In the genomic region with DNA sequence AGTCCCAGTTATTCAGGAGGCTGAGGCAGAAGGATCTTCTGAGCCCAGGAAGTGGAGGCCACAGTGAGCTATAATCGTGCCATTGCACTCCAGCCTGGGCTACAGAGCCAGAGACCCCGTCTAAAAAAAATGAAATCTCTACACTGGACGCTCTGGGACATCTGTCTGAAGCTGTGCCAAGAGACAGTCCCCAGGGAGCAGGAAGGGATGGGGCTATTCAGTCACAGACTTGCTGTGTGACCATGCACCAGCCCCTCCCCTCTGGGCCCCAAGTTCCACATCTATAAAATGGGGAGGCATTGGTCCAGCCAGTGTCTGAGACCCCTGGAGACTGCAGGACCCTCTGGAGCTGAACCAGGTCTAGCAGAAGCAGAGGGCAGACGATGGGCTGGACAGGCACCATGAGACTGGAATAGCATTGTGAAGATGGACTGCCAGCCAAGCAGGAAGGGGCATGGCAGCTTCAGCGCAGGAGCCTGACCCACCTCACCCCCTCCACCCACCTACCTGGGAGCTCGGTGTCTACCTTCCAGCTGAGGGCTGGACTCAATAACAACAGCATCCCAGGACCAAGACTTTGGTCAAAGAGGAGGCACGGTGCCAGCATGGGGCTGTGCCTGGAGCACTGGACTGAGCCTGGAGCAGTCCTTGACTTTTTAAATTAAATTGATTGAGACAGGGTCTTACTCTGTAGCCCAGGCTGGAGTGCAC, we compare ENCODE assay signal across 18 cellular contexts. TPM values are rescaled to one million over a fixed set of nuclear protein-coding genes. Genes with fewer than 3 reads are reported as not detected.
DNase-seq lines count a peak whose midpoint lies in the region; ATAC-seq and TF ChIP-seq lines count a peak whose summit lies in the region.
"Had no signal": no experiment of that assay in that cellular context is flagged by ENCODE, and none has a peak within 500 bp of the region (broad histone marks: within the 10 kb centered on the region; RNA-seq: fewer than 3 reads in every experiment).

No MANE protein-coding gene starts in this region.

- H3K9me2 ChIP-seq in hepatocyte (replicated peaks; ENCODE audit: insufficient read depth): no peaks in the 10 kb centered on the region

- H3K4me3 ChIP-seq in BLaER1 treated with 17β-estradiol and CSF1 and Interleukin-3, amounts not matched to agents 10 nM and 100 nM: no peak overlapping the region
- H3K4me3 ChIP-seq in hepatocyte (no peak overlapping the region), vagina (peak overlapping the region in 1 of 2 donors; percentile 89)

- H3K9me3 Mint-ChIP-seq in progenitor cell of endocrine pancreas (ENCODE audit: low read depth): no peaks in the 10 kb centered on the region
- H3K9me3 Mint-ChIP-seq: central memory CD8-positive, alpha-beta T cell had no signal

- H2AFZ ChIP-seq in hepatocyte: no peak overlapping the region

- peaks cover 0 to 23% (median 0%) of the 10 kb centered on the region in 11 experiments; a peak in 4 of 22 replicates for H4K20me1 ChIP-seq in BLaER1 treated with 17β-estradiol and CSF1 and Interleukin-3, amounts not matched to agents 10 nM and 100 nM
- no peaks in the 10 kb centered on the region for H4K20me1 ChIP-seq in hepatocyte (ENCODE audit: insufficient read depth, poor library complexity, severe bottlenecking)

- DNase-seq in NCI-H69 (lab: John Stamatoyannopoulos, UW) (peak; percentile 23), hepatocyte (ENCODE audit: low spot score) (no peak), progenitor cell of endocrine pancreas (ENCODE audit: low spot score, unreplicated experiment) (no peak), activated gamma-delta T cell treated with Interleukin-2 at 50 U/mL for 16 hours (no peak), T-helper 1 cell (no peak), vagina (ENCODE audit: extremely low spot score in 2 of 2) (no peak)
- DNase-seq: activated T-cell treated with anti-CD3 and anti-CD28 coated beads, Interleukin-2, amount 50 U/mL, for 48 hours; GOT3; left ventricle myocardium superior; naive thymus-derived CD4-positive, alpha-beta T cell; NCI-H146 had no signal

- H3K9me3 ChIP-seq in BLaER1 treated with 17β-estradiol and CSF1 and Interleukin-3, amounts not matched to agents 10 nM and 100 nM (replicated peaks in 1 of 11): no peaks in the 10 kb centered on the region
- H3K9me3 ChIP-seq in hepatocyte (ENCODE audit: low read depth) (no peaks in the 10 kb centered on the region), vagina (no peaks in the 10 kb centered on the region)

- H3K27me3 ChIP-seq in BLaER1 treated with 17β-estradiol and CSF1 and Interleukin-3, amounts not matched to agents 10 nM and 100 nM: peaks cover 0 to 13% (median 3%) of the 10 kb centered on the region in 11 experiments; a peak in 12 of 22 replicates
- no peaks in the 10 kb centered on the region for H3K27me3 ChIP-seq in hepatocyte
- H3K27me3 ChIP-seq in vagina: no peaks in the 10 kb centered on the region

- H3K4me3 Mint-ChIP-seq in progenitor cell of endocrine pancreas (ENCODE audit: low read depth): peak overlapping the region; percentile 71

- H3K79me2 ChIP-seq in hepatocyte: no peaks in the 10 kb centered on the region

- H3K4me2 ChIP-seq in BLaER1 treated with 17β-estradiol and CSF1 and Interleukin-3, amounts not matched to agents 10 nM and 100 nM: peak overlapping the region in 9 of 11 experiments; percentile 20 to 98 (median 95); a peak in 13 of 22 replicates
- H3K4me2 ChIP-seq in hepatocyte: peak overlapping the region; percentile 98

- no peak for TF ChIP-seq CTCF in hepatocyte (IDR thresholded peaks at IDR 0.05; ENCODE audit: poor library complexity)
- TF ChIP-seq CTCF in progenitor cell of endocrine pancreas (IDR thresholded peaks at IDR 0.05; ENCODE audit: unreplicated experiment): no peak
- TF ChIP-seq CTCF in vagina (IDR thresholded peaks at IDR 0.05): no peak

- H3K4me1 Mint-ChIP-seq in progenitor cell of endocrine pancreas (ENCODE audit: low read depth): no peaks in the 10 kb centered on the region

- WGBS in hepatocyte (ENCODE audit: low lambda C conversion rate, missing lambda C conversion rate): 86% methylated on average over 7 of the region's 7 CpGs

- H3K27me3 Mint-ChIP-seq in progenitor cell of endocrine pancreas: peaks cover 50% of the 10 kb centered on the region

- intact Hi-C loops in vagina (cut with DNase I): no loop called here

- no peak overlapping the region for H3K27ac ChIP-seq in BLaER1 treated with 17β-estradiol and CSF1 and Interleukin-3, amounts not matched to agents 10 nM and 100 nM
- H3K27ac ChIP-seq in hepatocyte: no peak overlapping the region
- no peak overlapping the region for H3K27ac ChIP-seq in vagina

- peaks cover 0 to 21% (median 14%) of the 10 kb centered on the region in 10 experiments; a peak in 16 of 20 replicates for H3K4me1 ChIP-seq in BLaER1 treated with 17β-estradiol and CSF1 and Interleukin-3, amounts not matched to agents 10 nM and 100 nM
- peaks cover 4% of the 10 kb centered on the region for H3K4me1 ChIP-seq in hepatocyte (ENCODE audit: insufficient read depth)
- peaks cover 19% of the 10 kb centered on the region for H3K4me1 ChIP-seq in vagina

- ATAC-seq in GM21529 (IDR thresholded peaks at IDR 0.05; ENCODE audit: unreplicated experiment): no peak
- ATAC-seq: naive thymus-derived CD4-positive, alpha-beta T cell had no signal

- no peak for TF ChIP-seq POLR2A in vagina (IDR thresholded peaks at IDR 0.05)

- H3K27ac Mint-ChIP-seq in progenitor cell of endocrine pancreas: no peak overlapping the region
- H3K27ac Mint-ChIP-seq: naive thymus-derived CD4-positive, alpha-beta T cell had no signal

- no peak overlapping the region for H3K9ac ChIP-seq in BLaER1 treated with 17β-estradiol and CSF1 and Interleukin-3, amounts not matched to agents 10 nM and 100 nM

- no peaks in the 10 kb centered on the region for H3K36me3 Mint-ChIP-seq in progenitor cell of endocrine pancreas (ENCODE audit: insufficient read depth)
- H3K36me3 Mint-ChIP-seq: naive thymus-derived CD4-positive, alpha-beta T cell had no signal

- H3K36me3 ChIP-seq in BLaER1 treated with 17β-estradiol and CSF1 and Interleukin-3, amounts not matched to agents 10 nM and 100 nM: peaks cover 0 to 3% (median 0%) of the 10 kb centered on the region in 11 experiments; a peak in 3 of 22 replicates
- no peaks in the 10 kb centered on the region for H3K36me3 ChIP-seq in hepatocyte (replicated peaks; ENCODE audit: insufficient read depth, low read depth)
- no peaks in the 10 kb centered on the region for H3K36me3 ChIP-seq in vagina

RNA-seq across cellular contexts. Expression of a gene that starts 1.4 kb away (rescaled TPM):
- total RNA-seq in hepatocyte (24.8 and 33.5 TPM in 2 replicates), progenitor cell of endocrine pancreas (23.2 and 27.0 TPM in 2 replicates), vagina (36.1 TPM)
- 52.6 and 64.7 TPM in 2 replicates for polyA plus RNA-seq in hepatocyte
- total RNA-seq: naive thymus-derived CD4-positive, alpha-beta T cell had no signal
- polyA plus RNA-seq: naive thymus-derived CD4-positive, alpha-beta T cell had no signal

RNA-seq across cellular contexts. Expression of a gene that starts 13.4 kb away (rescaled TPM):
- total RNA-seq in hepatocyte: not detected in 2 replicates
- 0.85 and 1.0 TPM in 2 replicates for polyA plus RNA-seq in hepatocyte
- total RNA-seq in progenitor cell of endocrine pancreas: 0.96 and 1.1 TPM in 2 replicates
- not detected for total RNA-seq in vagina
- total RNA-seq: HT1080, left ventricle myocardium superior, NCI-H460, pulmonary artery endothelial cell had no signal
- polyA plus RNA-seq: BJ; naive thymus-derived CD4-positive, alpha-beta T cell had no signal

RNA-seq across cellular contexts. Expression of a gene that starts 29.0 kb away (rescaled TPM):
- 5.8 and 9.0 TPM in 2 replicates for total RNA-seq in hepatocyte
- polyA plus RNA-seq in hepatocyte: 5.2 and 11.2 TPM in 2 replicates
- total RNA-seq in progenitor cell of endocrine pancreas: 6.3 and 7.8 TPM in 2 replicates
- 4.7 TPM for total RNA-seq in vagina
- total RNA-seq: naive thymus-derived CD4-positive, alpha-beta T cell had no signal
